ENCODE assay signal across 8 cellular contexts in the genomic region with DNA sequence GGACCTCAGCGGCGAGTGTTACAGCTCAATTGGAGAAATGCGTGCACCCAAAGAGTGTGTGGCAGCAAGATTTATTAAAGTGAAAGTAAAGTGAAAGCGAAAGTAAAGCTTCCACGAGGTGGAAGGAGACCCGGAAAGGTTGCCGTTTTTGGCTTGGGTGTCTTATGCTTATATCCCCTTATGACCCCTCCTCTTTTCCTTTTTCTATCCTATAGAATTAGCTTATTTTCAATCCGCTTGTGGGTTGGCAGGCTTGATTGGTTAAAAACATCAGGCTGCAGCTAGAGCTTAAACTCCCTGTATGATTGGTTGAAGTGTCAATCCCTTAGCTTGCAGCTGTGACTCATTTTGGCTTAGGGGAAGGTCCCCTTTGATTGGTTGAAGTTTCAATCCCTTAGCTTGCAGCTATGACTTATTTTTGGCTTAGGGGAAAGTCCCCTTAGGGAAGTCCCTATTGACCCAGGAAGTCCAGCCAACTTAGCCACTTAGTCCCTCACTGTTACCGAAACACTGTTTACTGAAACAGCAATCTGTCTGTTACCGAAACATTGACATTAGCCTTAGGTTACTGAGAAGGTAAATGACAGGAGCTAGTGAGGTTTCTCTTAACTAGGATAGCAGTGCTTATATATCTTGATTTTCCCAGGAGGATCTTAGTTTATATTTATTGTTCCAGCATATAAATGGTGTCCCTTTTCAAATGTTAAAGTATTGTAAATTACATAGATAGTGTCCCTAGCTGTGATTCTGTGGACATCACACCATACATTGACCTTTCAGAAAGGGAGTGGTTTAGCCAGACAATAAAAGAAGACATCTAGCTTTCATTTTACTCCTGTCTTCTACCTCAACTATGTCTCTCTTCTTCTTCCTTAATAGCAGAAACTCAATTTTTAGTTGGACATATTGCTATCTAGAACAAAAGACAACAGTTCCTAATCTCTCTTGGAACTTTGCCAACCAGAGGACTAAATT.
A peak's percentile ranks its signal among the peaks of the same experiment; 100 is the strongest.
DNase-seq lines count a peak whose midpoint lies in the region; ATAC-seq and TF ChIP-seq lines count a peak whose summit lies in the region.

No MANE protein-coding gene starts in this region.

- peaks cover 22% of the 10 kb centered on the region for H3K4me1 Mint-ChIP-seq in activated T-cell treated with anti-CD3 and anti-CD28 coated beads, Interleukin-2, amount 50 U/mL, for 24 hours (ENCODE audit: low read depth)
- H3K4me1 Mint-ChIP-seq in chondrocyte (ENCODE audit: low read depth), result no peaks in the 10 kb centered on the region

- peak overlapping the region; percentile 69 for H3K4me3 Mint-ChIP-seq in activated T-cell treated with anti-CD3 and anti-CD28 coated beads, Interleukin-2, amount 50 U/mL, for 24 hours
- no peak overlapping the region for H3K4me3 Mint-ChIP-seq in chondrocyte (ENCODE audit: unreplicated experiment)

- peaks cover 2% of the 10 kb centered on the region for H3K27me3 Mint-ChIP-seq in activated T-cell treated with anti-CD3 and anti-CD28 coated beads, Interleukin-2, amount 50 U/mL, for 24 hours
- no peaks in the 10 kb centered on the region for H3K27me3 Mint-ChIP-seq in chondrocyte (ENCODE audit: low read depth)

- TF ChIP-seq CTCF in chondrocyte (IDR thresholded peaks at IDR 0.05), result no peak

- H3K9me3 Mint-ChIP-seq in activated T-cell treated with anti-CD3 and anti-CD28 coated beads, Interleukin-2, amount 50 U/mL, for 24 hours, result peaks cover 4% of the 10 kb centered on the region
- H3K9me3 Mint-ChIP-seq in chondrocyte (ENCODE audit: low read depth), result peaks cover 5% of the 10 kb centered on the region

- no peak for ATAC-seq in Right ventricle myocardium inferior
- ATAC-seq in HG02943 (IDR thresholded peaks at IDR 0.05; ENCODE audit: low read depth, unreplicated experiment), result peak; percentile 93

- intact Hi-C loops in Right ventricle myocardium inferior (cut with DNase I), result no loop called here
- intact Hi-C loops in cardiac septum (cut with DNase I), result loop anchor here (5.0 kb wide), 1 partner anchor 466 kb away; no protein-coding TSS in a partner anchor

- peak overlapping the region; percentile 85 for H3K27ac Mint-ChIP-seq in activated T-cell treated with anti-CD3 and anti-CD28 coated beads, Interleukin-2, amount 50 U/mL, for 24 hours
- H3K27ac Mint-ChIP-seq in chondrocyte (ENCODE audit: unreplicated experiment), result no peak overlapping the region

- DNase-seq in Right ventricle myocardium inferior (ENCODE audit: missing footprints) (peak; percentile 39), cardiac septum (ENCODE audit: low spot score) (no peak), NCI-H345 treated with DMSO at 0.1 percent for 48 hours (lab: John Stamatoyannopoulos, UW; ENCODE audit: unreplicated experiment) (peak; percentile 47), glomerular visceral epithelial cell (ENCODE audit: extremely low spot score) (peak; percentile 32), chondrocyte (ENCODE audit: low spot score) (no peak)
- DNase-seq in activated T-cell treated with anti-CD3 and anti-CD28 coated beads, Interleukin-2, amount 50 U/mL, for 24 hours, result peak; percentile 42
- peak; percentile 21 for DNase-seq in stimulated activated CD4-positive, alpha-beta T cell treated with anti-CD3 and anti-CD28 coated beads, Interleukin-1b, Interleukin-23, amount 100 ng/mL, for 48 hours

- peaks cover 3% of the 10 kb centered on the region for H3K36me3 Mint-ChIP-seq in activated T-cell treated with anti-CD3 and anti-CD28 coated beads, Interleukin-2, amount 50 U/mL, for 24 hours (ENCODE audit: low read depth)
- no peaks in the 10 kb centered on the region for H3K36me3 Mint-ChIP-seq in chondrocyte (ENCODE audit: low read depth)

Comparison
In these comparisons a context has a peak if more than half of its experiments do, and no peak if none do; other contexts are left out.
1. DNase-seq: peak in Right ventricle myocardium inferior (single experiment), NCI-H345 treated with DMSO at 0.1 percent for 48 hours (single experiment), activated T-cell treated with anti-CD3 and anti-CD28 coated beads, Interleukin-2, amount 50 U/mL, for 24 hours (single experiment), glomerular visceral epithelial cell (single experiment) and stimulated activated CD4-positive, alpha-beta T cell treated with anti-CD3 and anti-CD28 coated beads, Interleukin-1b, Interleukin-23, amount 100 ng/mL, for 48 hours (single experiment); none in cardiac septum (single experiment) and chondrocyte (single experiment).